24 cellular contexts compared by ENCODE assay signal in the genomic region with DNA sequence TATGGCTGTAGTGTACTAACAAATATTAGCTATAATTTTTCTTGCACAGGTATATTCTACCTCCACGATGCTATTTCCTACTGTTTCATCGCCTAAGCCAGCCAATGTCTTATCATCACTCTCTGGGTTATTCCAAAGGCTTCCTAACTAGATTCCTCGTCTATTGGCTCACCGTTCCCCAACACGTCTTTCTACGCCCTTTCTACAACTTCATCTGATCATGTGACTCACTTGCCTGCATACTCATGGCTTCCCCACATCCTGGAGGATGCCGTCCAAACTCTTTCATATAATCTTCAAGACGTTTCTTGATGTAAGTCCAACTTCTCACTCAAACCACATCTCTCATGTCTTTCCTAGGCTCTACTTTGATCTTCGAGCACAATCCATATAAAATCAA.
A peak's percentile ranks its signal among the peaks of the same experiment; 100 is the strongest.
DNase-seq lines count a peak whose midpoint lies in the region; ATAC-seq and TF ChIP-seq lines count a peak whose summit lies in the region.
"Had no signal": no experiment of that assay in that cellular context is flagged by ENCODE, and none has a peak within 500 bp of the region (broad histone marks: within the 10 kb centered on the region; RNA-seq: fewer than 3 reads in every experiment).

No MANE protein-coding gene starts in this region.

- H3K4me3 ChIP-seq in brain microvascular endothelial cell (ENCODE audit: low read depth, low read length) (no peak overlapping the region), esophagus squamous epithelium (no peak overlapping the region)
- H3K4me3 ChIP-seq: dorsolateral prefrontal cortex, gastroesophageal sphincter, left lung, skin epidermis had no signal

- WGBS in esophagus squamous epithelium, 2 donors: 65 to 71% methylated on average over 9 of the region's 9 CpGs

- intact Hi-C loops in esophagus squamous epithelium (cut with DNase I): no loop called here

- no peaks in the 10 kb centered on the region for H3K36me3 ChIP-seq in brain microvascular endothelial cell (replicated peaks)
- H3K36me3 ChIP-seq in esophagus squamous epithelium: no peaks in the 10 kb centered on the region
- H3K36me3 ChIP-seq: gastroesophageal sphincter, left lung, neutrophil had no signal

- H3K9me3 ChIP-seq in esophagus squamous epithelium: no peaks in the 10 kb centered on the region
- H3K9me3 ChIP-seq: gastroesophageal sphincter, left lung, neutrophil had no signal

- H3K4me1 ChIP-seq in esophagus squamous epithelium: no peaks in the 10 kb centered on the region
- H3K4me1 ChIP-seq: gastroesophageal sphincter, left lung had no signal

- H3K27me3 ChIP-seq in brain microvascular endothelial cell (replicated peaks): no peaks in the 10 kb centered on the region
- H3K27me3 ChIP-seq in esophagus squamous epithelium: no peaks in the 10 kb centered on the region
- H3K27me3 ChIP-seq: dorsolateral prefrontal cortex, gastroesophageal sphincter, left lung, neutrophil had no signal

- H3K27ac ChIP-seq in brain microvascular endothelial cell: no peak overlapping the region
- no peak overlapping the region for H3K27ac ChIP-seq in esophagus squamous epithelium
- H3K27ac ChIP-seq: dorsolateral prefrontal cortex, gastroesophageal sphincter, neutrophil had no signal

- ATAC-seq in HG02610 (IDR thresholded peaks at IDR 0.05; ENCODE audit: unreplicated experiment): no peak
- ATAC-seq: activated T-cell treated with anti-CD3 and anti-CD28 coated beads, Interleukin-2, amount 50 U/mL, for 72 hours; gastroesophageal sphincter; left lung; SK-N-SH treated with all-trans-retinoic acid at 6 μM for 48 hours had no signal

- TF ChIP-seq POLR2A in esophagus squamous epithelium (IDR thresholded peaks at IDR 0.05): no peak

- in situ Hi-C loops in brain microvascular endothelial cell (cut with HindIII; ENCODE audit: low pct_ligation_motif_present, low sequenced_read_pairs): no loop called here

- peak; percentile 16 for DNase-seq in AG08396 (ENCODE audit: low spot score)
- DNase-seq in HT1080 (ENCODE audit: low read depth): peak; percentile 48
- peak; percentile 35 for DNase-seq in brain microvascular endothelial cell
- DNase-seq in non-pigmented ciliary epithelial cell (ENCODE audit: low read depth): peak; percentile 5
- DNase-seq in islet precursor cell: no peak
- no peak for DNase-seq in HuH-7 (ENCODE audit: low spot score)
- DNase-seq in esophagus squamous epithelium (lab: John Stamatoyannopoulos, UW): no peak
- DNase-seq: activated CD4-positive, alpha-beta T cell treated with anti-CD3 and anti-CD28 coated beads, Interleukin-2, amount 10 ng/mL, durations not matched to agents 7 days and 5 days; activated naive CD4-positive, alpha-beta T cell treated with anti-CD3 and anti-CD28 coated beads for 36 hours; activated T-cell treated with anti-CD3 and anti-CD28 coated beads, Interleukin-2, amount 50 U/mL, for 72 hours; CD4-positive, alpha-beta T cell; cerebellar nuclear complex; dorsolateral prefrontal cortex; hippocampal formation; immature natural killer cell; left lung; NCI-H1092 treated with DMSO at 0.1 percent for 48 hours; NCI-H1930; NCI-H774 had no signal

- TF ChIP-seq CTCF in brain microvascular endothelial cell (IDR thresholded peaks at IDR 0.05; ENCODE audit: low read depth, low read length, missing control alignments) (no peak), esophagus squamous epithelium (IDR thresholded peaks at IDR 0.05) (no peak)

Comparison
In these comparisons a context has a peak if more than half of its experiments do, and no peak if none do; other contexts are left out.
1. DNase-seq: peak in AG08396 (single experiment), HT1080 (single experiment), brain microvascular endothelial cell (single experiment) and non-pigmented ciliary epithelial cell (single experiment); none in islet precursor cell (single experiment), HuH-7 (single experiment) and esophagus squamous epithelium (single experiment).